In the genomic region with DNA sequence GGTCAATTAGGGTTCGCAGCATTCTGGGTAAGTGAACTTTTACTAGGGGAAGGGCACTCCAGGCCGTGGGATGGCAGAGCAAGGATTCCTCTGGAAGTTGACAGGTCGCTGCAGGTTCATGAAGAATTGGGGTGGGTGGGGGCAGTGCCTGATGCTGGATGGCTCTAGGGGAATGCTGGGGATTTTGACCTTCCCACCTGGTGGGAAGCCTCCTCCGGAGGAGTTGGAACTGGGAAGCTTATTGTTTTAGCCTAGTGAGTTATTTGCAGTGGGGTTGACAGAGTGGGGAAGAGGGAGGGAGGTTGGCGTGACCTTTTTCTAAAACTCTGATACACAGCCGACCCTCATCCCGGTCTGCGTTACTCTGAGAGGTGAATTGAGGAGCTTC, we compare ENCODE assay signal across 8 cellular contexts. TPM values are rescaled to one million over a fixed set of nuclear protein-coding genes. Genes with fewer than 3 reads are reported as not detected.
DNase-seq lines count a peak whose midpoint lies in the region; ATAC-seq and TF ChIP-seq lines count a peak whose summit lies in the region.

No MANE protein-coding gene starts in this region.

- no peak for TF ChIP-seq CTCF in PC-3 (conservative IDR thresholded peaks at IDR 0.05; ENCODE audit: low read depth, low read length)
- TF ChIP-seq CTCF in osteoblast (IDR thresholded peaks at IDR 0.05; ENCODE audit: extremely low read depth, low read depth, low read length): no peak

- peaks cover 0 to 27% (median 12%) of the 10 kb centered on the region in 10 experiments; a peak in 11 of 20 replicates for H3K4me1 ChIP-seq in BLaER1 treated with 17β-estradiol and CSF1 and Interleukin-3, amounts not matched to agents 10 nM and 100 nM
- H3K4me1 ChIP-seq in PC-3 (ENCODE audit: insufficient read depth, low read length) (no peaks in the 10 kb centered on the region), esophagus (ENCODE audit: control insufficient read depth in 2 of 2, insufficient read depth in 2 of 2, low read length in 1 of 2) (no peaks in the 10 kb centered on the region), osteoblast (ENCODE audit: insufficient read depth, low read length) (no peaks in the 10 kb centered on the region)

- no peaks in the 10 kb centered on the region for H3F3A ChIP-seq in PC-3 (ENCODE audit: low read length, unreplicated experiment)

- POLR2A ChIA-PET in PC-3 (lab: Charles Lee; ENCODE audit: unreplicated experiment): no interaction called here

- peak overlapping the region; percentile 86 for H2AFZ ChIP-seq in PC-3 (ENCODE audit: low read length)
- peak overlapping the region; percentile 62 for H2AFZ ChIP-seq in osteoblast (ENCODE audit: low read length)

- H3K27me3 ChIP-seq in BLaER1 treated with 17β-estradiol and CSF1 and Interleukin-3, amounts not matched to agents 10 nM and 100 nM: peaks cover 33 to 64% (median 57%) of the 10 kb centered on the region in 11 experiments
- H3K27me3 ChIP-seq in PC-3 (ENCODE audit: low read length): no peaks in the 10 kb centered on the region
- H3K27me3 ChIP-seq in esophagus (ENCODE audit: control insufficient read depth in 1 of 2, insufficient read depth in 2 of 2, low read length in 2 of 2): peaks cover 0 to 5% of the 10 kb centered on the region in 2 donors
- H3K27me3 ChIP-seq in osteoblast (ENCODE audit: insufficient read depth, low read length): peaks cover 56% of the 10 kb centered on the region

- intact Hi-C loops in PC-3 (cut with micrococcal nuclease): no loop called here

- peak overlapping the region in 6 of 10 experiments; percentile 46 to 68 (median 58); a peak in 8 of 20 replicates for H3K4me3 ChIP-seq in BLaER1 treated with 17β-estradiol and CSF1 and Interleukin-3, amounts not matched to agents 10 nM and 100 nM
- peak overlapping the region; percentile 67 for H3K4me3 ChIP-seq in PC-3 (ENCODE audit: low read length)
- H3K4me3 ChIP-seq in esophagus (ENCODE audit: low read depth in 1 of 2, low read length in 2 of 2): peak overlapping the region; percentile 38 to 45
- peak overlapping the region; percentile 33 for H3K4me3 ChIP-seq in osteoblast (ENCODE audit: insufficient read depth, low read length)

- WGBS in esophagus, 2 donors: 50 to 53% methylated on average over 8 of the region's 8 CpGs

- H3K36me3 ChIP-seq in BLaER1 treated with 17β-estradiol and CSF1 and Interleukin-3, amounts not matched to agents 10 nM and 100 nM: no peaks in the 10 kb centered on the region
- H3K36me3 ChIP-seq in PC-3 (ENCODE audit: low read depth, low read length) (no peaks in the 10 kb centered on the region), esophagus (ENCODE audit: control insufficient read depth in 2 of 2, insufficient read depth in 2 of 2, low read length in 1 of 2) (no peaks in the 10 kb centered on the region), osteoblast (ENCODE audit: insufficient read depth, low read length) (no peaks in the 10 kb centered on the region)

- H3K9me2 ChIP-seq in PC-3 (replicated peaks; ENCODE audit: low read length): no peaks in the 10 kb centered on the region

- H3K9me3 ChIP-seq in BLaER1 treated with 17β-estradiol and CSF1 and Interleukin-3, amounts not matched to agents 10 nM and 100 nM (replicated peaks in 1 of 11): no peaks in the 10 kb centered on the region
- H3K9me3 ChIP-seq in PC-3 (ENCODE audit: low read length) (no peaks in the 10 kb centered on the region), esophagus (ENCODE audit: control insufficient read depth in 2 of 2, insufficient read depth in 1 of 2, low read depth in 1 of 2, low read length in 1 of 2) (no peaks in the 10 kb centered on the region), osteoblast (ENCODE audit: low read depth, low read length) (no peaks in the 10 kb centered on the region)

- CTCF ChIA-PET in PC-3 (lab: Charles Lee): no interaction called here

- ATAC-seq in PC-3 (no peak), HG03442 (IDR thresholded peaks at IDR 0.05; ENCODE audit: unreplicated experiment) (no peak)

- no peak overlapping the region for H3K9ac ChIP-seq in BLaER1 treated with 17β-estradiol and CSF1 and Interleukin-3, amounts not matched to agents 10 nM and 100 nM
- H3K9ac ChIP-seq in PC-3 (ENCODE audit: low read length): no peak overlapping the region

- H3K79me2 ChIP-seq in PC-3 (ENCODE audit: low read length): no peaks in the 10 kb centered on the region
- no peaks in the 10 kb centered on the region for H3K79me2 ChIP-seq in osteoblast (ENCODE audit: insufficient read depth, low read length)

- peak overlapping the region in 7 of 11 experiments; percentile 36 to 83 (median 73); a peak in 10 of 22 replicates for H3K4me2 ChIP-seq in BLaER1 treated with 17β-estradiol and CSF1 and Interleukin-3, amounts not matched to agents 10 nM and 100 nM
- H3K4me2 ChIP-seq in PC-3 (ENCODE audit: low read length) (peak overlapping the region; percentile 81), osteoblast (ENCODE audit: insufficient read depth, low read length) (peak overlapping the region; percentile 55)

- no peak overlapping the region for H3K27ac ChIP-seq in BLaER1 treated with 17β-estradiol and CSF1 and Interleukin-3, amounts not matched to agents 10 nM and 100 nM
- H3K27ac ChIP-seq in PC-3 (ENCODE audit: low read length) (no peak overlapping the region), esophagus (ENCODE audit: low read depth in 2 of 2, low read length in 1 of 2) (no peak overlapping the region), osteoblast (ENCODE audit: low read depth, low read length) (no peak overlapping the region)

- DNase-seq in PC-3: no peak
- no peak for DNase-seq in osteoblast (ENCODE audit: insufficient read length, low spot score, missing footprints)
- DNase-seq in pons (ENCODE audit: low spot score): no peak
- no peak for DNase-seq in islet precursor cell
- DNase-seq in NCI-H187 (lab: John Stamatoyannopoulos, UW): no peak

- BruUV-seq in PC-3 (replicated peaks; lab: Mats Ljungman, UMichigan): no TSS peak

- no peaks in the 10 kb centered on the region; a peak in 1 of 22 replicates for H4K20me1 ChIP-seq in BLaER1 treated with 17β-estradiol and CSF1 and Interleukin-3, amounts not matched to agents 10 nM and 100 nM
- no peaks in the 10 kb centered on the region for H4K20me1 ChIP-seq in PC-3 (ENCODE audit: low read length)
- no peaks in the 10 kb centered on the region for H4K20me1 ChIP-seq in osteoblast (ENCODE audit: insufficient read depth, low read length)

RNA-seq across cellular contexts. Expression of a gene that starts 0.6 kb away (rescaled TPM):
- total RNA-seq in PC-3 (2014; rRNA removed) (0.62 and 1.8 TPM in 2 replicates), osteoblast (under 0.01 and 0.29 TPM in 2 replicates)
- polyA plus RNA-seq in esophagus: under 1 TPM; 0.32 to 0.39 TPM

RNA-seq across cellular contexts. Expression of a gene that starts 31.1 kb away (rescaled TPM):
- total RNA-seq in PC-3 (2014; rRNA removed) (39.4 and 46.6 TPM in 2 replicates), osteoblast (38.0 and 39.1 TPM in 2 replicates)
- polyA plus RNA-seq in esophagus: 10 to 100 TPM; 28.8 to 32.5 TPM

RNA-seq across cellular contexts. Expression of a gene that starts 33.8 kb away (rescaled TPM):
- 60.1 and 76.3 TPM in 2 replicates for total RNA-seq in PC-3 (2014; rRNA removed)
- polyA plus RNA-seq in esophagus: 10 to 100 TPM; 55.4 to 66.4 TPM
- total RNA-seq in osteoblast: 75.3 and 76.3 TPM in 2 replicates

RNA-seq across cellular contexts. Expression of a gene that starts 47.3 kb away (rescaled TPM):
- total RNA-seq in PC-3 (2014; rRNA removed) (0.04 and 0.17 TPM in 2 replicates), osteoblast (not detected in 2 replicates)
- polyA plus RNA-seq in esophagus: under 1 TPM; 0.12 to 0.24 TPM
